8 cellular contexts compared by ENCODE assay signal in genomic region chr1:23777979-23778814, GRCh38. TPM values are rescaled to one million over a fixed set of nuclear protein-coding genes. Genes with fewer than 3 reads are reported as not detected.
DNase-seq lines count a peak whose midpoint lies in the region; ATAC-seq and TF ChIP-seq lines count a peak whose summit lies in the region.

Gene PITHD1 (plus strand): TSS chr1:23778418. CDS start chr1:23778516, 98 bp downstream.

- TF ChIP-seq EP300 in transverse colon (IDR thresholded peaks at IDR 0.05; ENCODE audit: low read depth): no peak

- no peaks in the 10 kb centered on the region for H3K27me3 Mint-ChIP-seq in activated naive CD8-positive, alpha-beta T cell treated with anti-CD3 and anti-CD28 coated beads, Interleukin-2, amount 50 U/mL, for 24 hours

- DNase-seq in NCI-H146 (lab: John Stamatoyannopoulos, UW): peak; percentile 86
- peak; percentile 70 for DNase-seq in T follicular helper cell (ENCODE audit: low read depth)
- peak; percentile 83 for DNase-seq in activated naive CD8-positive, alpha-beta T cell treated with anti-CD3 and anti-CD28 coated beads, Interleukin-2, amount 50 U/mL, for 24 hours
- DNase-seq in cardiac septum (ENCODE audit: low spot score): peak; percentile 91
- peak; percentile 74 for DNase-seq in pons (ENCODE audit: low spot score)
- DNase-seq in transverse colon: peak; percentile 88

- peak within 1 kb of the TSS; percentile 92 for H3K27ac Mint-ChIP-seq in activated naive CD8-positive, alpha-beta T cell treated with anti-CD3 and anti-CD28 coated beads, Interleukin-2, amount 50 U/mL, for 24 hours

- no peaks in the 10 kb centered on the region for H3K27me3 ChIP-seq in transverse colon

- intact Hi-C loops in cardiac septum (cut with DNase I) (loop anchor here (2.0 kb wide), 1 partner anchor 13 kb away; the partner anchor contains the start of gene LYPLA2), transverse colon (cut with DNase I; ENCODE audit: low total_unique reads) (no loop called here)

- ATAC-seq in HG02678 (IDR thresholded peaks at IDR 0.05; ENCODE audit: unreplicated experiment): peak; percentile 76
- ATAC-seq in activated naive CD8-positive, alpha-beta T cell treated with anti-CD3 and anti-CD28 coated beads, Interleukin-2, amount 50 U/mL, for 24 hours: peak; percentile 82

- whole genome bisulfite sequencing in transverse colon (ENCODE audit: low coverage in 1 of 2), 2 donors: 0% methylated on average over 73 of the region's 91 CpGs; no CpG with 5 or more reads in 1 of the 2 donors

- peaks cover 20% of the 10 kb centered on the region for H3K36me3 Mint-ChIP-seq in activated naive CD8-positive, alpha-beta T cell treated with anti-CD3 and anti-CD28 coated beads, Interleukin-2, amount 50 U/mL, for 24 hours (ENCODE audit: low read depth)

- peaks cover 50% of the 10 kb centered on the region for H3K4me1 Mint-ChIP-seq in activated naive CD8-positive, alpha-beta T cell treated with anti-CD3 and anti-CD28 coated beads, Interleukin-2, amount 50 U/mL, for 24 hours

- H3K4me1 ChIP-seq in transverse colon: peaks cover 15 to 30% (median 21%) of the 10 kb centered on the region in 4 donors

- no peaks in the 10 kb centered on the region for H3K36me3 ChIP-seq in transverse colon

- in situ Hi-C loops in transverse colon (cut with MboI; ENCODE audit: low pct_ligation_motif_present in 1 of 4, low pct_unique_long_range_greater_than_20kb in 1 of 4, low sequenced_read_pairs in 3 of 4): loop anchor here in 1 of 4 donors (10.0 kb wide), 1 partner anchor 137 kb away; the partner anchor contains the start of gene CNR2

- TF ChIP-seq POLR2A in transverse colon (IDR thresholded peaks at IDR 0.05): peak; percentile 70

- TF ChIP-seq CTCF in transverse colon (IDR thresholded peaks at IDR 0.05): no peak

- H3K27ac ChIP-seq in transverse colon: peak within 1 kb of the TSS; percentile 86 to 99 (median 92)

- no peaks in the 10 kb centered on the region for H3K9me3 ChIP-seq in transverse colon

- no peaks in the 10 kb centered on the region for H3K9me3 Mint-ChIP-seq in activated naive CD8-positive, alpha-beta T cell treated with anti-CD3 and anti-CD28 coated beads, Interleukin-2, amount 50 U/mL, for 24 hours

- H3K4me3 Mint-ChIP-seq in activated naive CD8-positive, alpha-beta T cell treated with anti-CD3 and anti-CD28 coated beads, Interleukin-2, amount 50 U/mL, for 24 hours: peak within 1 kb of the TSS; percentile 95

- H3K4me3 ChIP-seq in GM08714 (ENCODE audit: low read length): peak within 1 kb of the TSS; percentile 92
- H3K4me3 ChIP-seq in transverse colon: peak within 1 kb of the TSS; percentile 75 to 100 (median 84)

RNA-seq across cellular contexts. Expression of gene PITHD1, which starts in this region (rescaled TPM):
- 33.7 TPM for total RNA-seq in cardiac septum
- total RNA-seq in transverse colon: 10 to 100 TPM; 36.7 to 40.6 (median 38.9) TPM

Comparison
In these comparisons a context has a peak if more than half of its experiments do, and no peak if none do; other contexts are left out.
1. Peak in every context shown above with its lines: DNase-seq, ATAC-seq, H3K4me3 ChIP-seq and H3K27ac ChIP-seq.